ENCODE assay signal across 20 cellular contexts in the genomic region with DNA sequence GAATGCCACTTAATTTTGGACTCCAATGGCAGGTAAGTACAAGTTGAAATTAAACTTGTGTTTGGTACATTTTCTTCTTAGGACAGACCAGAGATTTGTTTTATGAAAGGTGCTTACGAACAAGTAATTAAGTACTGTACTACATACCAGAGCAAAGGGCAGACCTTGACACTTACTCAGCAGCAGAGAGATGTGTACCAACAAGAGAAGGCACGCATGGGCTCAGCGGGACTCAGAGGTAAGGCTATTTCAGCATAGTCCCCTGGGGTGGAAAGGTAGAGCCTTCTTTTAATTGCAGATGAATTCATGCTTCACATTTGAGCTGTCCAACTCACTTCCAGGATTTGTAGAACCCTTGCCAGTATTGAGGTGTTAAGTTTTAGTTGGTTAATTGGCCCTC. TPM values are rescaled to one million over a fixed set of nuclear protein-coding genes. Genes with fewer than 3 reads are reported as not detected.
DNase-seq lines count a peak whose midpoint lies in the region; ATAC-seq and TF ChIP-seq lines count a peak whose summit lies in the region.
"Had no signal": no experiment of that assay in that cellular context is flagged by ENCODE, and none has a peak within 500 bp of the region (broad histone marks: within the 10 kb centered on the region; RNA-seq: fewer than 3 reads in every experiment).

No MANE protein-coding gene starts in this region.

- no peak overlapping the region for H3K4me3 Mint-ChIP-seq in activated T-cell treated with anti-CD3 and anti-CD28 coated beads, Interleukin-2, amount 50 U/mL, for 72 hours
- H3K4me3 Mint-ChIP-seq in activated T-cell treated with anti-CD3 and anti-CD28 coated beads, Interleukin-2, amount 50 U/mL, for 24 hours, result no peak overlapping the region

- no peaks in the 10 kb centered on the region for H3K79me2 ChIP-seq in smooth muscle cell (ENCODE audit: low read depth)

- H3K4me1 Mint-ChIP-seq in activated T-cell treated with anti-CD3 and anti-CD28 coated beads, Interleukin-2, amount 50 U/mL, for 72 hours (ENCODE audit: low read depth), result peaks cover 9% of the 10 kb centered on the region
- peaks cover 9% of the 10 kb centered on the region for H3K4me1 Mint-ChIP-seq in activated T-cell treated with anti-CD3 and anti-CD28 coated beads, Interleukin-2, amount 50 U/mL, for 24 hours (ENCODE audit: low read depth)

- H3F3A ChIP-seq in smooth muscle cell (ENCODE audit: low read depth), result no peaks in the 10 kb centered on the region

- H4K20me1 ChIP-seq in smooth muscle cell (ENCODE audit: low read depth), result no peaks in the 10 kb centered on the region

- H3K36me3 ChIP-seq in RWPE2 (ENCODE audit: low read depth) (peaks cover 32% of the 10 kb centered on the region), smooth muscle cell (ENCODE audit: low read depth) (peaks cover 8% of the 10 kb centered on the region), left lung (peaks cover 0 to 53% of the 10 kb centered on the region in 2 donors)

- no peak overlapping the region for H3K4me3 ChIP-seq in RWPE2 (ENCODE audit: severe bottlenecking)
- no peak overlapping the region for H3K4me3 ChIP-seq in smooth muscle cell
- no peak overlapping the region for H3K4me3 ChIP-seq in left lung

- DNase-seq in activated T-cell treated with anti-CD3 and anti-CD28 coated beads, Interleukin-2, amount 50 U/mL, for 72 hours, result no peak
- DNase-seq in activated T-cell treated with anti-CD3 and anti-CD28 coated beads, Interleukin-2, amount 50 U/mL, for 24 hours, result no peak
- DNase-seq in RWPE2 (ENCODE audit: low spot score) (peak; percentile 56), smooth muscle cell (lab: John Stamatoyannopoulos, UW; ENCODE audit: unreplicated experiment) (no peak), KG1 (lab: John Stamatoyannopoulos, UW) (no peak), left lung (no peak)
- DNase-seq: AML-193, HCEC 1CT, NCI-H1092 treated with DMSO at 0.1 percent for 48 hours, NCI-H2081, NCI-H510A, NCI-H748 treated with DMSO at 0.1 percent for 48 hours, OCI-M1, SIG-M5 had no signal

- no peaks in the 10 kb centered on the region for H3K27me3 Mint-ChIP-seq in activated T-cell treated with anti-CD3 and anti-CD28 coated beads, Interleukin-2, amount 50 U/mL, for 72 hours (ENCODE audit: low read depth)
- no peaks in the 10 kb centered on the region for H3K27me3 Mint-ChIP-seq in activated T-cell treated with anti-CD3 and anti-CD28 coated beads, Interleukin-2, amount 50 U/mL, for 24 hours

- H3K27me3 ChIP-seq in RWPE2 (ENCODE audit: insufficient read depth, poor library complexity, severe bottlenecking) (no peaks in the 10 kb centered on the region), smooth muscle cell (ENCODE audit: low read depth) (no peaks in the 10 kb centered on the region), left lung (no peaks in the 10 kb centered on the region)

- intact Hi-C loops in left lung (cut with DNase I), result no loop called here

- H3K36me3 Mint-ChIP-seq in activated T-cell treated with anti-CD3 and anti-CD28 coated beads, Interleukin-2, amount 50 U/mL, for 72 hours (ENCODE audit: insufficient read depth in 2 of 2), result peaks cover 5 to 12% of the 10 kb centered on the region in 2 donors
- H3K36me3 Mint-ChIP-seq in activated T-cell treated with anti-CD3 and anti-CD28 coated beads, Interleukin-2, amount 50 U/mL, for 24 hours (ENCODE audit: low read depth), result peaks cover 89% of the 10 kb centered on the region

- no peak overlapping the region for H3K4me2 ChIP-seq in smooth muscle cell

- H3K27ac ChIP-seq in RWPE2 (ENCODE audit: poor library complexity, severe bottlenecking) (peak overlapping the region; percentile 34), smooth muscle cell (ENCODE audit: low read depth) (peak overlapping the region; percentile 38), left lung (no peak overlapping the region)
- H3K27ac ChIP-seq: 22Rv1, C4-2B, HL-60 had no signal

- H3K27ac Mint-ChIP-seq in activated T-cell treated with anti-CD3 and anti-CD28 coated beads, Interleukin-2, amount 50 U/mL, for 72 hours, result peak overlapping the region; percentile 47
- no peak overlapping the region for H3K27ac Mint-ChIP-seq in activated T-cell treated with anti-CD3 and anti-CD28 coated beads, Interleukin-2, amount 50 U/mL, for 24 hours

- TF ChIP-seq CTCF in RWPE2 (IDR thresholded peaks at IDR 0.05; ENCODE audit: poor library complexity, severe bottlenecking) (no peak), smooth muscle cell (IDR thresholded peaks at IDR 0.05; ENCODE audit: borderline replicate concordance, insufficient read depth, poor library complexity, severe bottlenecking) (no peak), left lung (IDR thresholded peaks at IDR 0.05) (no peak)

- H2AFZ ChIP-seq in smooth muscle cell (ENCODE audit: low read depth), result no peak overlapping the region

- no peak overlapping the region for H3K9ac ChIP-seq in smooth muscle cell (ENCODE audit: low read depth)

- no peaks in the 10 kb centered on the region for H3K9me3 Mint-ChIP-seq in activated T-cell treated with anti-CD3 and anti-CD28 coated beads, Interleukin-2, amount 50 U/mL, for 72 hours
- no peaks in the 10 kb centered on the region for H3K9me3 Mint-ChIP-seq in activated T-cell treated with anti-CD3 and anti-CD28 coated beads, Interleukin-2, amount 50 U/mL, for 24 hours

- no peaks in the 10 kb centered on the region for H3K9me3 ChIP-seq in RWPE2 (ENCODE audit: severe bottlenecking)
- no peaks in the 10 kb centered on the region for H3K9me3 ChIP-seq in smooth muscle cell (replicated peaks; ENCODE audit: low read depth)
- no peaks in the 10 kb centered on the region for H3K9me3 ChIP-seq in left lung

- ATAC-seq in activated T-cell treated with anti-CD3 and anti-CD28 coated beads, Interleukin-2, amount 50 U/mL, for 72 hours (replicated peaks in 1 of 2), result no peak
- peak; percentile 95 for ATAC-seq in RWPE2 (ENCODE audit: low read depth)
- ATAC-seq in esophagus mucosa, result peak; percentile 100
- ATAC-seq in GM21528 (IDR thresholded peaks at IDR 0.05; ENCODE audit: low FRiP score, unreplicated experiment), result no peak
- ATAC-seq in left lung, result no peak
- ATAC-seq: SK-N-SH treated with all-trans-retinoic acid at 6 μM for 48 hours had no signal

- 96% methylated on average over 3 of the region's 3 CpGs for WGBS in smooth muscle cell (ENCODE audit: low lambda C conversion rate)

- H3K4me1 ChIP-seq in RWPE2 (ENCODE audit: insufficient read depth, poor library complexity, severe bottlenecking), result peaks cover 14% of the 10 kb centered on the region
- no peaks in the 10 kb centered on the region for H3K4me1 ChIP-seq in smooth muscle cell (ENCODE audit: low read depth)
- H3K4me1 ChIP-seq in left lung, result no peaks in the 10 kb centered on the region

RNA-seq across cellular contexts. Expression of a gene that starts 51.4 kb away (rescaled TPM):
- 10 to 100 TPM; 10.2 to 10.8 TPM for total RNA-seq in activated T-cell treated with anti-CD3 and anti-CD28 coated beads, Interleukin-2, amount 50 U/mL, for 72 hours
- 4.8 TPM for total RNA-seq in esophagus mucosa
- total RNA-seq in smooth muscle cell, result 4.0 and 6.3 TPM in 2 replicates
- polyA plus RNA-seq in smooth muscle cell, result 3.3 and 3.5 TPM in 2 replicates
- total RNA-seq in left lung, result 1 to 10 TPM; 5.1 to 6.6 TPM

RNA-seq across cellular contexts. Expression of a gene that starts 51.4 kb away (rescaled TPM):
- 1 to 10 TPM; 2.7 to 3.1 TPM for total RNA-seq in activated T-cell treated with anti-CD3 and anti-CD28 coated beads, Interleukin-2, amount 50 U/mL, for 72 hours
- total RNA-seq in esophagus mucosa, result 3.4 TPM
- 3.3 and 7.3 TPM in 2 replicates for total RNA-seq in smooth muscle cell
- polyA plus RNA-seq in smooth muscle cell, result 3.0 TPM in 2 replicates
- total RNA-seq in left lung, result 1 to 10 TPM; 7.9 to 9.6 TPM

Comparison
In these comparisons a context has a peak if more than half of its experiments do, and no peak if none do; other contexts are left out.
1. ATAC-seq: peak in RWPE2 (single experiment) and esophagus mucosa (single experiment); none in activated T-cell treated with anti-CD3 and anti-CD28 coated beads, Interleukin-2, amount 50 U/mL, for 72 hours (0 of 2), GM21528 (single experiment) and left lung (single experiment).
2. H3K27ac ChIP-seq: peak in RWPE2 (single experiment) and smooth muscle cell (single experiment); none in left lung (0 of 2).